20 cellular contexts compared by ENCODE assay signal in genomic region chr7:123242467-123243097, GRCh38. TPM values are rescaled to one million over a fixed set of nuclear protein-coding genes. Genes with fewer than 3 reads are reported as not detected.
DNase-seq lines count a peak whose midpoint lies in the region; ATAC-seq and TF ChIP-seq lines count a peak whose summit lies in the region.
"Had no signal": no experiment of that assay in that cellular context is flagged by ENCODE, and none has a peak within 500 bp of the region (broad histone marks: within the 10 kb centered on the region; RNA-seq: fewer than 3 reads in every experiment).

No MANE protein-coding gene starts in this region.

- no peak for DNase-seq in breast epithelium (ENCODE audit: low spot score in 2 of 2)
- DNase-seq in MCF 10A (ENCODE audit: unreplicated experiment) = no peak
- DNase-seq in foreskin keratinocyte = peak in 1 of 2 donors; percentile 6
- DNase-seq in transverse colon = peak; percentile 8
- no peak for DNase-seq in natural killer cell
- no peak for DNase-seq in activated CD4-positive, alpha-beta memory T cell treated with anti-CD3 and anti-CD28 coated beads for 36 hours
- DNase-seq: activated CD4-positive, alpha-beta T cell treated with anti-CD3 and anti-CD28 coated beads for 1 hour; activated naive CD4-positive, alpha-beta T cell treated with anti-CD3 and anti-CD28 coated beads, Interleukin-2, amount 50 U/mL, for 16 hours; brain microvascular endothelial cell; dorsolateral prefrontal cortex; H7; lower lobe of right lung; right cardiac atrium; stimulated activated CD4-positive, alpha-beta T cell treated with anti-CD3 and anti-CD28 coated beads, Interleukin-4, amount 100 ng/mL, for 4 hours; T-helper 2 cell had no signal

- no peaks in the 10 kb centered on the region for H3K9me3 ChIP-seq in breast epithelium
- H3K9me3 ChIP-seq in OCI-LY3 (ENCODE audit: insufficient read depth, low read length) = no peaks in the 10 kb centered on the region
- no peaks in the 10 kb centered on the region for H3K9me3 ChIP-seq in transverse colon
- H3K9me3 ChIP-seq: lower lobe of right lung had no signal

- H3K27me3 Mint-ChIP-seq in MCF 10A (ENCODE audit: insufficient read depth, unreplicated experiment) (no peaks in the 10 kb centered on the region), natural killer cell (ENCODE audit: low read depth in 2 of 2) (no peaks in the 10 kb centered on the region)
- H3K27me3 Mint-ChIP-seq in activated CD4-positive, alpha-beta memory T cell treated with anti-CD3 and anti-CD28 coated beads for 36 hours = no peaks in the 10 kb centered on the region
- H3K27me3 Mint-ChIP-seq: type B pancreatic cell had no signal

- H3K36me3 Mint-ChIP-seq in MCF 10A (ENCODE audit: insufficient read depth, unreplicated experiment) (no peaks in the 10 kb centered on the region), natural killer cell (no peaks in the 10 kb centered on the region)
- no peaks in the 10 kb centered on the region for H3K36me3 Mint-ChIP-seq in activated CD4-positive, alpha-beta memory T cell treated with anti-CD3 and anti-CD28 coated beads for 36 hours
- H3K36me3 Mint-ChIP-seq: type B pancreatic cell had no signal

- TF ChIP-seq CTCF in breast epithelium (IDR thresholded peaks at IDR 0.05) = no peak
- TF ChIP-seq CTCF in MCF 10A (IDR thresholded peaks at IDR 0.05; ENCODE audit: unreplicated experiment) = no peak
- no peak for TF ChIP-seq CTCF in OCI-LY3 (IDR thresholded peaks at IDR 0.05; ENCODE audit: low read depth, low read length)
- no peak for TF ChIP-seq CTCF in foreskin keratinocyte (conservative IDR thresholded peaks at IDR 0.05)
- no peak for TF ChIP-seq CTCF in transverse colon (IDR thresholded peaks at IDR 0.05)
- TF ChIP-seq CTCF in natural killer cell (IDR thresholded peaks at IDR 0.05) = no peak

- H3K4me2 ChIP-seq in OCI-LY3 (ENCODE audit: low read length) = peak overlapping the region; percentile 39

- no peaks in the 10 kb centered on the region for H3K79me2 ChIP-seq in OCI-LY3 (ENCODE audit: low read length)

- no peak for TF ChIP-seq EP300 in transverse colon (IDR thresholded peaks at IDR 0.05; ENCODE audit: low read depth)

- H3K27me3 ChIP-seq in breast epithelium = no peaks in the 10 kb centered on the region
- no peaks in the 10 kb centered on the region for H3K27me3 ChIP-seq in OCI-LY3 (ENCODE audit: low read depth, low read length)
- no peaks in the 10 kb centered on the region for H3K27me3 ChIP-seq in foreskin keratinocyte
- H3K27me3 ChIP-seq in transverse colon = no peaks in the 10 kb centered on the region
- H3K27me3 ChIP-seq: brain microvascular endothelial cell, dorsolateral prefrontal cortex had no signal

- H4K20me1 ChIP-seq in OCI-LY3 (ENCODE audit: insufficient read depth, low read length) = no peaks in the 10 kb centered on the region

- in situ Hi-C loops in transverse colon (cut with MboI; ENCODE audit: low pct_ligation_motif_present in 1 of 4, low pct_unique_long_range_greater_than_20kb in 1 of 4, low sequenced_read_pairs in 3 of 4) = no loop called here

- H3K4me3 Mint-ChIP-seq in MCF 10A (ENCODE audit: unreplicated experiment) (no peak overlapping the region), natural killer cell (no peak overlapping the region)
- no peak overlapping the region for H3K4me3 Mint-ChIP-seq in activated CD4-positive, alpha-beta memory T cell treated with anti-CD3 and anti-CD28 coated beads for 36 hours
- H3K4me3 Mint-ChIP-seq: type B pancreatic cell had no signal

- peak overlapping the region; percentile 93 for H2AFZ ChIP-seq in OCI-LY3 (ENCODE audit: low read depth, low read length)

- H3K4me3 ChIP-seq in breast epithelium = peak overlapping the region in 1 of 3 donors; percentile 1
- peak overlapping the region; percentile 18; the same call in 1 of the 2 replicates for H3K4me3 ChIP-seq in OCI-LY3 (ENCODE audit: low read length)
- H3K4me3 ChIP-seq in transverse colon = no peak overlapping the region
- H3K4me3 ChIP-seq: dorsolateral prefrontal cortex, lower lobe of right lung had no signal

- 17 to 32% methylated on average over 5 of the region's 5 CpGs for WGBS in transverse colon (ENCODE audit: low coverage in 1 of 2), 2 donors

- H3K4me1 Mint-ChIP-seq in MCF 10A (ENCODE audit: insufficient read depth, unreplicated experiment) = no peaks in the 10 kb centered on the region
- H3K4me1 Mint-ChIP-seq in natural killer cell = no peaks in the 10 kb centered on the region
- no peaks in the 10 kb centered on the region for H3K4me1 Mint-ChIP-seq in activated CD4-positive, alpha-beta memory T cell treated with anti-CD3 and anti-CD28 coated beads for 36 hours (ENCODE audit: low read depth)

- CTCF ChIA-PET in MCF 10A (lab: Yijun Ruan, JAX) = no interaction called here
- CTCF ChIA-PET in activated CD4-positive, alpha-beta memory T cell treated with anti-CD3 and anti-CD28 coated beads for 36 hours (lab: Charles Lee) = no interaction called here

- H3K4me1 ChIP-seq in breast epithelium (no peaks in the 10 kb centered on the region), OCI-LY3 (ENCODE audit: low read length) (peaks cover 3% of the 10 kb centered on the region; the same call in 1 of the 2 replicates), foreskin keratinocyte (no peaks in the 10 kb centered on the region), transverse colon (peaks cover 0 to 17% (median 4%) of the 10 kb centered on the region in 4 donors)
- H3K4me1 ChIP-seq: lower lobe of right lung had no signal

- POLR2A ChIA-PET in MCF 10A (lab: Yijun Ruan, JAX) = no interaction called here
- POLR2A ChIA-PET in activated CD4-positive, alpha-beta memory T cell treated with anti-CD3 and anti-CD28 coated beads for 36 hours (lab: Charles Lee) = no interaction called here

- peak overlapping the region; percentile 6 to 19 for H3K27ac ChIP-seq in breast epithelium
- H3K27ac ChIP-seq in OCI-LY3 (ENCODE audit: low read length) = no peak overlapping the region
- H3K27ac ChIP-seq in foreskin keratinocyte = no peak overlapping the region
- peak overlapping the region in 2 of 4 donors; percentile 31 to 39 for H3K27ac ChIP-seq in transverse colon
- H3K27ac ChIP-seq: brain microvascular endothelial cell, dorsolateral prefrontal cortex, lower lobe of right lung had no signal

- H3K9ac ChIP-seq in OCI-LY3 (ENCODE audit: low read length) = no peak overlapping the region

- H3K9me3 Mint-ChIP-seq in MCF 10A (ENCODE audit: unreplicated experiment) (no peaks in the 10 kb centered on the region), natural killer cell (peaks cover 6 to 11% of the 10 kb centered on the region in 2 donors)
- no peaks in the 10 kb centered on the region for H3K9me3 Mint-ChIP-seq in activated CD4-positive, alpha-beta memory T cell treated with anti-CD3 and anti-CD28 coated beads for 36 hours
- H3K9me3 Mint-ChIP-seq: type B pancreatic cell had no signal

- intact Hi-C loops in breast epithelium (cut with DNase I; ENCODE audit: low total_unique reads) = no loop called here
- intact Hi-C loops in MCF 10A (cut with micrococcal nuclease) = no loop called here
- intact Hi-C loops in transverse colon (cut with DNase I; ENCODE audit: low total_unique reads) = no loop called here
- intact Hi-C loops in natural killer cell (cut with micrococcal nuclease) = no loop called here
- intact Hi-C loops in activated CD4-positive, alpha-beta memory T cell treated with anti-CD3 and anti-CD28 coated beads for 36 hours (cut with micrococcal nuclease) = no loop called here

- H3K36me3 ChIP-seq in breast epithelium (no peaks in the 10 kb centered on the region), OCI-LY3 (replicated peaks; ENCODE audit: low read depth, low read length) (no peaks in the 10 kb centered on the region), transverse colon (no peaks in the 10 kb centered on the region)
- H3K36me3 ChIP-seq: brain microvascular endothelial cell, lower lobe of right lung had no signal

- H3K27ac Mint-ChIP-seq in MCF 10A (ENCODE audit: low read depth, unreplicated experiment) = no peak overlapping the region
- H3K27ac Mint-ChIP-seq in natural killer cell = no peak overlapping the region
- H3K27ac Mint-ChIP-seq in activated CD4-positive, alpha-beta memory T cell treated with anti-CD3 and anti-CD28 coated beads for 36 hours = no peak overlapping the region
- H3K27ac Mint-ChIP-seq: type B pancreatic cell had no signal

- peak; percentile 19 for ATAC-seq in foreskin keratinocyte
- ATAC-seq in HG02588 (IDR thresholded peaks at IDR 0.05; ENCODE audit: unreplicated experiment) = no peak
- no peak for ATAC-seq in natural killer cell
- ATAC-seq: lower lobe of right lung, right cardiac atrium had no signal

- BruUV-seq in MCF 10A (replicated peaks; lab: Mats Ljungman, UMichigan) = no TSS peak

- TF ChIP-seq POLR2A in breast epithelium (IDR thresholded peaks at IDR 0.05) (no peak), transverse colon (IDR thresholded peaks at IDR 0.05) (no peak)

RNA-seq across cellular contexts. Expression of gene SLC13A1, which starts 42.8 kb away (rescaled TPM):
- not detected for total RNA-seq in breast epithelium
- total RNA-seq in MCF 10A (2022) = not detected in 2 replicates
- total RNA-seq in foreskin keratinocyte = not detected in 2 replicates
- polyA plus RNA-seq in foreskin keratinocyte = not detected in 2 replicates
- 1 to 10 TPM in 2 of 4 donors, not detected in 2; 2.1 to 7.5 TPM for total RNA-seq in transverse colon
- not detected for total RNA-seq in natural killer cell
- not detected for total RNA-seq in activated CD4-positive, alpha-beta memory T cell treated with anti-CD3 and anti-CD28 coated beads for 36 hours
- total RNA-seq: H7, lower lobe of right lung, right cardiac atrium, RPMI7951 had no signal
- polyA plus RNA-seq: neural cell, right cardiac atrium had no signal

Comparison
In these comparisons a context has a peak if more than half of its experiments do, and no peak if none do; other contexts are left out.
1. H3K27ac ChIP-seq: peak in breast epithelium (2 of 2); none in OCI-LY3 (single experiment) and foreskin keratinocyte (single experiment).